In genomic region chr15:74620636-74621545, GRCh38 we compare ENCODE assay signal across 8 cellular contexts. TPM values are rescaled to one million over a fixed set of nuclear protein-coding genes. Genes with fewer than 3 reads are reported as not detected.
DNase-seq lines count a peak whose midpoint lies in the region; ATAC-seq and TF ChIP-seq lines count a peak whose summit lies in the region.

No MANE protein-coding gene starts in this region.

- H3K27ac ChIP-seq in RWPE1 (peak overlapping the region; percentile 61), tibial artery (no peak overlapping the region)

- no peaks in the 10 kb centered on the region for H3K9me3 Mint-ChIP-seq in activated T-helper 17 cell treated with anti-CD3 and anti-CD28 coated beads, Interleukin-2, amount 50 U/mL, for 72 hours

- H3K4me1 ChIP-seq in tibial artery, result peaks cover 0 to 51% (median 38%) of the 10 kb centered on the region in 4 donors

- peaks cover 67 to 72% (median 70%) of the 10 kb centered on the region in 3 donors for H3K36me3 ChIP-seq in tibial artery

- ATAC-seq in activated T-helper 17 cell treated with anti-CD3 and anti-CD28 coated beads, Interleukin-2, amount 50 U/mL, for 72 hours (replicated peaks), result peak; percentile 87
- peak; percentile 21 for ATAC-seq in omental fat pad (ENCODE audit: low FRiP score)

- peaks cover 33% of the 10 kb centered on the region for H3K4me1 Mint-ChIP-seq in activated T-helper 17 cell treated with anti-CD3 and anti-CD28 coated beads, Interleukin-2, amount 50 U/mL, for 72 hours

- H3K27me3 ChIP-seq in tibial artery, result no peaks in the 10 kb centered on the region

- no peak overlapping the region for H3K4me3 ChIP-seq in tibial artery

- DNase-seq in NCI-H1105 treated with DMSO at 0.1 percent for 48 hours (lab: John Stamatoyannopoulos, UW), result peak; percentile 9
- no peak for DNase-seq in NCI-H1105 (lab: John Stamatoyannopoulos, UW)
- peak; percentile 47 for DNase-seq in HK-2 (ENCODE audit: unreplicated experiment)
- DNase-seq in RWPE1 (ENCODE audit: low spot score), result peak; percentile 83
- peak; percentile 58 for DNase-seq in fibroblast of the conjunctiva (ENCODE audit: low read depth)
- no peak for DNase-seq in omental fat pad (ENCODE audit: low spot score)
- DNase-seq in tibial artery, result peak; percentile 49 to 73

- H3K27ac Mint-ChIP-seq in activated T-helper 17 cell treated with anti-CD3 and anti-CD28 coated beads, Interleukin-2, amount 50 U/mL, for 72 hours, result peak overlapping the region; percentile 37

- H3K4me3 Mint-ChIP-seq in activated T-helper 17 cell treated with anti-CD3 and anti-CD28 coated beads, Interleukin-2, amount 50 U/mL, for 72 hours, result no peak overlapping the region

- H3K27me3 Mint-ChIP-seq in activated T-helper 17 cell treated with anti-CD3 and anti-CD28 coated beads, Interleukin-2, amount 50 U/mL, for 72 hours, result no peaks in the 10 kb centered on the region

- intact Hi-C loops in tibial artery (cut with DNase I; ENCODE audit: low total_unique reads), result no loop called here

- H3K36me3 Mint-ChIP-seq in activated T-helper 17 cell treated with anti-CD3 and anti-CD28 coated beads, Interleukin-2, amount 50 U/mL, for 72 hours (ENCODE audit: low read depth), result peaks cover 100% of the 10 kb centered on the region

- no peaks in the 10 kb centered on the region for H3K9me3 ChIP-seq in tibial artery

- POLR2A ChIA-PET in RWPE1 (lab: Yijun Ruan, JAX; ENCODE audit: low non-redundant PET), result no interaction called here

- peak; percentile 95 for TF ChIP-seq CTCF in RWPE1 (conservative IDR thresholded peaks at IDR 0.05; ENCODE audit: low read depth)
- TF ChIP-seq CTCF in omental fat pad (IDR thresholded peaks at IDR 0.05), result no peak
- peak; percentile 52 to 54 for TF ChIP-seq CTCF in tibial artery (IDR thresholded peaks at IDR 0.05)

- CTCF ChIA-PET in RWPE1 (lab: Yijun Ruan, JAX), result interaction anchor here (0.6 to 2.8 kb wide), 15 partner anchors 11 to 305 kb away, joined by 3 to 29 read pairs (median 3); no protein-coding TSS in a partner anchor

RNA-seq across cellular contexts. Expression of gene CLK3, which starts 5.3 kb away (rescaled TPM):
- 100 to 1,000 TPM; 117 to 179 TPM for total RNA-seq in activated T-helper 17 cell treated with anti-CD3 and anti-CD28 coated beads, Interleukin-2, amount 50 U/mL, for 72 hours
- 100 to 1,000 TPM in 2 of 4 donors, 10 to 100 TPM in 2; 83.8 to 153 (median 103) TPM for total RNA-seq in omental fat pad

Comparison
In these comparisons a context has a peak if more than half of its experiments do, and no peak if none do; other contexts are left out.
1. DNase-seq: peak in NCI-H1105 treated with DMSO at 0.1 percent for 48 hours (single experiment), HK-2 (single experiment), RWPE1 (single experiment), fibroblast of the conjunctiva (single experiment) and tibial artery (2 of 2); none in NCI-H1105 (single experiment) and omental fat pad (single experiment).
2. CTCF ChIP-seq: peak in RWPE1 (single experiment) and tibial artery (2 of 2); none in omental fat pad (0 of 3).